3 cellular contexts compared by ENCODE assay signal in the genomic region with DNA sequence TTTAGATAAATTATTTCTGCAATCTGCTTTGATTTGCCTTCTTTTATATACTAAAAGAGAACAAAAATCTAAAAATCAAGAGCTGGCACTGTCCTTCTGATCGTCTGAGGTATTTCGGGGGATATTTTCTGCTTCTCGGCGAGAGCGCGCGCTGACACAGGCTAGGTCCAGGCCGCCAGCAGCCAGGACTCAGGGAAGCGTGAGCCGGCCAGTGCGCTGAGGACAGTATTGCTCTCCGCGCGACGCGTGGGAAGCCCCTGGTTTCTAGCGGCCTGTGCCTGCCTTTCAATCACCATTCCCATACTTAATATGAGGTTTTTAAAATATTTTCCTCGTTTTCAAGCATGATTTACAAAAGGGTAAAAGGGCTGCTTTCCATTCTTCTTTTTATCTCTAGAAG.
"Had no signal": no experiment of that assay in that cellular context is flagged by ENCODE, and none has a peak within 500 bp of the region (broad histone marks: within the 10 kb centered on the region; RNA-seq: fewer than 3 reads in every experiment).

No MANE protein-coding gene starts in this region.

- H3K4me3 ChIP-seq: GM12878 had no signal

- ATAC-seq: GM12878 had no signal

- DNase-seq: GDM1, GF-D8 had no signal
